In genomic region chr14:103207038-103207403, GRCh38 we compare ENCODE assay signal across 9 cellular contexts.
DNase-seq lines count a peak whose midpoint lies in the region; ATAC-seq and TF ChIP-seq lines count a peak whose summit lies in the region.
"Had no signal": no experiment of that assay in that cellular context is flagged by ENCODE, and none has a peak within 500 bp of the region (broad histone marks: within the 10 kb centered on the region; RNA-seq: fewer than 3 reads in every experiment).

No MANE protein-coding gene starts in this region.

- peaks cover 25% of the 10 kb centered on the region for H3K27me3 Mint-ChIP-seq in activated CD4-positive, alpha-beta T cell treated with anti-CD3 and anti-CD28 coated beads, Interleukin-2, amount 10 ng/mL, durations not matched to agents 7 days and 5 days

- H3K36me3 ChIP-seq in PC-9 (ENCODE audit: low read depth) (peaks cover 31% of the 10 kb centered on the region), gastroesophageal sphincter (no peaks in the 10 kb centered on the region), neural cell (ENCODE audit: insufficient read depth, low read length) (no peaks in the 10 kb centered on the region)

- H3K4me1 Mint-ChIP-seq in activated CD4-positive, alpha-beta T cell treated with anti-CD3 and anti-CD28 coated beads, Interleukin-2, amount 10 ng/mL, durations not matched to agents 7 days and 5 days = peaks cover 2% of the 10 kb centered on the region

- POLR2A ChIA-PET in AG04450 (lab: Yijun Ruan, JAX) = no interaction called here
- POLR2A ChIA-PET in PC-9 (lab: Charles Lee; ENCODE audit: unreplicated experiment) = interaction anchor here (0.6 to 0.7 kb wide), 2 partner anchors 32 to 70 kb away, joined by 5 to 40 read pairs; no protein-coding TSS in a partner anchor
- POLR2A ChIA-PET in activated CD4-positive, alpha-beta T cell treated with anti-CD3 and anti-CD28 coated beads, Interleukin-2, amount 10 ng/mL, durations not matched to agents 7 days and 5 days (lab: Charles Lee) = no interaction called here

- no peak overlapping the region for H3K9ac ChIP-seq in neural cell (ENCODE audit: low read length)

- H3K4me3 ChIP-seq in AG04450 (ENCODE audit: low read depth, low read length) = peak overlapping the region; percentile 44
- H3K4me3 ChIP-seq in PC-9 = peak overlapping the region; percentile 58
- H3K4me3 ChIP-seq in gastroesophageal sphincter = peak overlapping the region; percentile 48 to 64
- peak overlapping the region; percentile 56 for H3K4me3 ChIP-seq in neural cell (ENCODE audit: low read length)

- H3K27ac ChIP-seq in AG04450 (ENCODE audit: low read depth, low read length) = peak overlapping the region; percentile 21
- peak overlapping the region; percentile 83 for H3K27ac ChIP-seq in PC-9
- H3K27ac ChIP-seq in gastroesophageal sphincter = peak overlapping the region; percentile 41 to 88 (median 83)
- H3K27ac ChIP-seq in neural cell (ENCODE audit: low read length) = no peak overlapping the region

- no peaks in the 10 kb centered on the region for H4K20me1 ChIP-seq in PC-9 (ENCODE audit: insufficient read depth)
- H4K20me1 ChIP-seq in neural cell (ENCODE audit: insufficient read depth) = no peaks in the 10 kb centered on the region

- H3K4me1 ChIP-seq in PC-9 (replicated peaks; ENCODE audit: insufficient read depth) (peaks cover 42% of the 10 kb centered on the region), gastroesophageal sphincter (peaks cover 0 to 43% (median 0%) of the 10 kb centered on the region in 3 donors)

- WGBS in gastroesophageal sphincter (ENCODE audit: low coverage in 1 of 2), 2 donors = 18% methylated on average over 8 of the region's 23 CpGs; no CpG with 5 or more reads in 1 of the 2 donors

- H2AFZ ChIP-seq in PC-9 (peak overlapping the region; percentile 79), neural cell (ENCODE audit: low read depth, low read length) (no peak overlapping the region)

- H3K4me2 ChIP-seq in PC-9 = peak overlapping the region; percentile 82
- no peak overlapping the region for H3K4me2 ChIP-seq in neural cell (ENCODE audit: low read length)

- H3F3A ChIP-seq in PC-9 (ENCODE audit: insufficient read depth, low read depth) (peaks cover 48% of the 10 kb centered on the region; the same call in 1 of the 2 replicates), neural cell (ENCODE audit: insufficient read depth, low read length, poor library complexity, severe bottlenecking) (no peaks in the 10 kb centered on the region)

- H3K79me2 ChIP-seq in PC-9 (ENCODE audit: low read depth) = peaks cover 74% of the 10 kb centered on the region
- no peaks in the 10 kb centered on the region for H3K79me2 ChIP-seq in neural cell (replicated peaks; ENCODE audit: insufficient read depth, low read length)

- no peak for TF ChIP-seq RAD21 in neural cell (conservative IDR thresholded peaks at IDR 0.05)

- no peak overlapping the region for H3K4me3 Mint-ChIP-seq in activated CD4-positive, alpha-beta T cell treated with anti-CD3 and anti-CD28 coated beads, Interleukin-2, amount 10 ng/mL, durations not matched to agents 7 days and 5 days

- peaks cover 27% of the 10 kb centered on the region for H3K9me3 ChIP-seq in AG04450 (ENCODE audit: control insufficient read depth, insufficient read depth, low read length)
- peaks cover 18% of the 10 kb centered on the region for H3K9me3 ChIP-seq in PC-9 (ENCODE audit: insufficient read depth, low read depth)
- H3K9me3 ChIP-seq in gastroesophageal sphincter = peaks cover 0 to 12% (median 0%) of the 10 kb centered on the region in 3 donors
- H3K9me3 ChIP-seq in neural cell (ENCODE audit: low read length) = peaks cover 3% of the 10 kb centered on the region

- TF ChIP-seq CTCF in AG04450 (IDR thresholded peaks at IDR 0.05; ENCODE audit: low read depth, low read length) (no peak), PC-9 (conservative IDR thresholded peaks at IDR 0.05) (no peak), gastroesophageal sphincter (IDR thresholded peaks at IDR 0.05) (no peak), neural cell (IDR thresholded peaks at IDR 0.05; ENCODE audit: poor library complexity, severe bottlenecking) (no peak)

- intact Hi-C loops in PC-9 (cut with micrococcal nuclease; ENCODE audit: unreplicated experiment) = loop anchor here (1.0 to 5.0 kb wide), 6 partner anchors 46 to 1865 kb away; no protein-coding TSS in a partner anchor

- TF ChIP-seq POLR2A in gastroesophageal sphincter (IDR thresholded peaks at IDR 0.05) = no peak

- H3K9me2 ChIP-seq in PC-9 (ENCODE audit: insufficient read depth) (no peaks in the 10 kb centered on the region), neural cell (ENCODE audit: insufficient read depth, low read length) (no peaks in the 10 kb centered on the region)

- ATAC-seq in gastroesophageal sphincter (peak; percentile 79), GM19351 (IDR thresholded peaks at IDR 0.05; ENCODE audit: unreplicated experiment) (no peak), GM19324 (IDR thresholded peaks at IDR 0.05; ENCODE audit: low FRiP score, unreplicated experiment) (no peak)

- H3K27ac Mint-ChIP-seq in activated CD4-positive, alpha-beta T cell treated with anti-CD3 and anti-CD28 coated beads, Interleukin-2, amount 10 ng/mL, durations not matched to agents 7 days and 5 days = no peak overlapping the region

- TF ChIP-seq EP300 in gastroesophageal sphincter (IDR thresholded peaks at IDR 0.05) = no peak
- TF ChIP-seq EP300 in neural cell (conservative IDR thresholded peaks at IDR 0.05; ENCODE audit: poor library complexity, severe bottlenecking) = no peak

- peaks cover 6% of the 10 kb centered on the region for H3K36me3 Mint-ChIP-seq in activated CD4-positive, alpha-beta T cell treated with anti-CD3 and anti-CD28 coated beads, Interleukin-2, amount 10 ng/mL, durations not matched to agents 7 days and 5 days (ENCODE audit: low read depth)

- BruUV-seq in PC-9 (replicated peaks; lab: Mats Ljungman, UMichigan) = no TSS peak

- CTCF ChIA-PET in AG04450 (lab: Charles Lee) = no interaction called here
- CTCF ChIA-PET in PC-9 (lab: Charles Lee) = no interaction called here
- CTCF ChIA-PET in activated CD4-positive, alpha-beta T cell treated with anti-CD3 and anti-CD28 coated beads, Interleukin-2, amount 10 ng/mL, durations not matched to agents 7 days and 5 days (lab: Charles Lee) = no interaction called here

- H3K27me3 ChIP-seq in AG04450 (ENCODE audit: control insufficient read depth, insufficient read depth, low read length) (peaks cover 16% of the 10 kb centered on the region), PC-9 (ENCODE audit: insufficient read depth, low read depth) (no peaks in the 10 kb centered on the region), gastroesophageal sphincter (peaks cover 29% of the 10 kb centered on the region), neural cell (ENCODE audit: insufficient read depth, low read depth, low read length) (peaks cover 28% of the 10 kb centered on the region)

- no peak for DNase-seq in AG04450 (ENCODE audit: low read depth, low spot score)
- peak; percentile 88 to 98 for DNase-seq in PC-9
- no peak for DNase-seq in activated CD4-positive, alpha-beta T cell treated with anti-CD3 and anti-CD28 coated beads, Interleukin-2, amount 50 U/mL, for 4 hours
- no peak for DNase-seq in activated CD4-positive, alpha-beta T cell treated with anti-CD3 and anti-CD28 coated beads, Interleukin-2, amount 10 ng/mL, durations not matched to agents 7 days and 5 days
- DNase-seq: NCI-H2171 treated with DMSO at 0.1 percent for 48 hours had no signal

- peaks cover 20% of the 10 kb centered on the region for H3K9me3 Mint-ChIP-seq in activated CD4-positive, alpha-beta T cell treated with anti-CD3 and anti-CD28 coated beads, Interleukin-2, amount 10 ng/mL, durations not matched to agents 7 days and 5 days

TF ChIP-seq in neural cell, 6 proteins besides CTCF, POLR2A, EP300 and RAD21:
- TF ChIP-seq MXI1 (conservative IDR thresholded peaks at IDR 0.05; ENCODE audit: poor library complexity, severe bottlenecking) (no peak), REST (IDR thresholded peaks at IDR 0.05; ENCODE audit: borderline replicate concordance) (no peak), SMC3 (conservative IDR thresholded peaks at IDR 0.05; ENCODE audit: poor library complexity) (no peak), POLR2AphosphoS5 (IDR thresholded peaks at IDR 0.05) (no peak), EZH2 (IDR thresholded peaks at IDR 0.05; ENCODE audit: borderline replicate concordance, insufficient read depth, low read length, poor library complexity, severe bottlenecking) (no peak), TAF1 (IDR thresholded peaks at IDR 0.05; ENCODE audit: low read depth) (no peak)
TF ChIP-seq in neural cell: peak in this region for 0.

Comparison
In these comparisons a context has a peak if more than half of its experiments do, and no peak if none do; other contexts are left out.
1. DNase-seq: peak in PC-9 (2 of 2); none in AG04450 (single experiment), activated CD4-positive, alpha-beta T cell treated with anti-CD3 and anti-CD28 coated beads, Interleukin-2, amount 50 U/mL, for 4 hours (0 of 2) and activated CD4-positive, alpha-beta T cell treated with anti-CD3 and anti-CD28 coated beads, Interleukin-2, amount 10 ng/mL, durations not matched to agents 7 days and 5 days (single experiment).
2. Peak in every context shown above with its lines, with median percentiles within 50 percentile points of each other: H3K4me3 ChIP-seq.